In the genomic region with DNA sequence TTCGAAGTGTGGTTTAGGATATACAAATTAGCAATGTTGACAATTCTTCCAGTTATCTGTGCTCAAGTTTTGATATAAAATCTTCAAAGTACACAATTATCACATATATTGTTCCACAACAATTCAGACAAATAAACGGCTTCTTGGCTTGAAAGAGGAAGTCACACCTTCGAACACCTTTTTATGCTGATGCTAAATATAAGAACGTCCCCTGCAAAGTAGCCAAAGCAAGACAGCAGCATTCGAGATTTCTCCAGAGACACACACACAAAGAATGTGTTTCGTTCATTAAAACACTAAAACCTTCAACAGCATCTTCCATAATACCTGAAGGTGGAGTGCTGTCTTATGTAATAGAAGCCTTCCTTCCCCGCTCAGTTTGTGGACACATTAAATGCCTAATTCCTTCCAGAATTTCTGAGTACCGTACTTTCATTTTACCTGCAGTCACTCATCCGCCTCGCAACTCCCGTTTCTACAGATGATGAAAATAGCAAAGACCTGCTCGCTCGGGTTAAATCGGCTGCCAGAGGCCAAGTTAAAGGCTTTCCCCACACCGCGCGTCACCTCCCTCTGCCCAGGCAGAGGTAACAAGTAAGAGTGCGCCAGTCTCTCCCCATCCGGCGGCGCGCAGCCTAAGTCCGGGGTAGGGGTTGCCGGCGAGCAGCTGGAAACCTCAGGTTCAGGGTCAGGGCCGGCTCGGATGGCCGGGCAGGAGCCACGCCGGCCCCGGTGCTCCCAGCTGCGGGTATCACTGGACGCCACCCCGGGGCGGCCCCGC, we compare ENCODE assay signal across 8 cellular contexts. TPM values are rescaled to one million over a fixed set of nuclear protein-coding genes. Genes with fewer than 3 reads are reported as not detected.
DNase-seq lines count a peak whose midpoint lies in the region; ATAC-seq and TF ChIP-seq lines count a peak whose summit lies in the region.

No MANE protein-coding gene starts in this region.

- H3K4me3 ChIP-seq in cardiac muscle cell, result peak overlapping the region; percentile 88
- peak overlapping the region; percentile 87 for H3K4me3 ChIP-seq in trophoblast cell (ENCODE audit: low read depth, low read length)

- H3K9me3 ChIP-seq in cardiac muscle cell (ENCODE audit: low read depth), result no peaks in the 10 kb centered on the region
- no peaks in the 10 kb centered on the region for H3K9me3 ChIP-seq in trophoblast cell (ENCODE audit: insufficient read depth, low read depth, low read length)

- H3K14ac ChIP-seq in trophoblast cell (ENCODE audit: low read length), result peak overlapping the region; percentile 20

- no peak overlapping the region for H2BK5ac ChIP-seq in trophoblast cell (ENCODE audit: low read depth, low read length, poor library complexity)

- no peak overlapping the region for H4K12ac ChIP-seq in trophoblast cell (ENCODE audit: low read depth, low read length)

- peak overlapping the region; percentile 96 for H3K4me2 ChIP-seq in trophoblast cell (ENCODE audit: low read length)

- no peak overlapping the region for H2BK120ac ChIP-seq in trophoblast cell (ENCODE audit: insufficient read depth, low read length, poor library complexity)

- H3K27ac ChIP-seq in cardiac muscle cell (no peak overlapping the region), trophoblast cell (ENCODE audit: low read depth, low read length) (no peak overlapping the region)

- peak overlapping the region; percentile 41 for H3K9ac ChIP-seq in trophoblast cell (ENCODE audit: low read length)

- H2BK12ac ChIP-seq in trophoblast cell (ENCODE audit: low read length), result no peak overlapping the region

- H3K27me3 ChIP-seq in cardiac muscle cell, result peaks cover 9% of the 10 kb centered on the region
- no peaks in the 10 kb centered on the region for H3K27me3 ChIP-seq in trophoblast cell (ENCODE audit: insufficient read depth, low read length)

- peaks cover 3% of the 10 kb centered on the region for H3K79me1 ChIP-seq in trophoblast cell (ENCODE audit: low read length)

- H3K4me1 ChIP-seq in cardiac muscle cell (ENCODE audit: low read depth) (peaks cover 5% of the 10 kb centered on the region), trophoblast cell (ENCODE audit: control insufficient read depth in 1 of 2, insufficient read depth in 2 of 2, low read length in 2 of 2) (peaks cover 0 to 2% of the 10 kb centered on the region in 2 experiments)

- H3K23ac ChIP-seq in trophoblast cell (ENCODE audit: low read length), result no peak overlapping the region

- H4K91ac ChIP-seq in trophoblast cell (ENCODE audit: low read depth, low read length), result peak overlapping the region; percentile 48

- WGBS in trophoblast cell (ENCODE audit: extremely low coverage, insufficient coverage, insufficient read length), result no CpG with 5 or more reads among the region's 36 CpGs

- peaks cover 3% of the 10 kb centered on the region for H3K79me2 ChIP-seq in trophoblast cell (ENCODE audit: control insufficient read depth, insufficient read depth, low read length, poor library complexity)

- H3K36me3 ChIP-seq in cardiac muscle cell (no peaks in the 10 kb centered on the region), trophoblast cell (ENCODE audit: control insufficient read depth in 1 of 2, insufficient read depth in 2 of 2, low read length in 2 of 2) (no peaks in the 10 kb centered on the region)

- H4K8ac ChIP-seq in trophoblast cell (ENCODE audit: low read depth, low read length), result no peak overlapping the region

- no peak overlapping the region for H3K4ac ChIP-seq in trophoblast cell (ENCODE audit: low read depth, low read length)

- no peak for TF ChIP-seq CTCF in cardiac muscle cell (IDR thresholded peaks at IDR 0.05; ENCODE audit: low read depth, low read length)

- no peak overlapping the region for H2AK5ac ChIP-seq in trophoblast cell (ENCODE audit: low read length)

- peak; percentile 54 for ATAC-seq in HG02885 (IDR thresholded peaks at IDR 0.05; ENCODE audit: poor library complexity, unreplicated experiment)

- peak overlapping the region; percentile 11 for H2AFZ ChIP-seq in trophoblast cell (ENCODE audit: insufficient read depth, low read length, poor library complexity)

- peak; percentile 70 for DNase-seq in activated effector memory CD4-positive, alpha-beta T cell treated with anti-CD3 and anti-CD28 coated beads, Interleukin-2, amount 50 U/mL, for 16 hours
- DNase-seq in activated effector memory CD4-positive, alpha-beta T cell treated with Interleukin-2 at 50 U/mL for 16 hours, result no peak
- DNase-seq in NCI-H82 treated with DMSO at 0.1 percent for 48 hours (lab: John Stamatoyannopoulos, UW; ENCODE audit: unreplicated experiment), result peak; percentile 25
- peak; percentile 9 to 44 (median 14) for DNase-seq in activated naive CD4-positive, alpha-beta T cell (lab: John Stamatoyannopoulos, UW)
- peak; percentile 46 to 71 for DNase-seq in cardiac muscle cell (ENCODE audit: low read depth in 1 of 2, low spot score in 1 of 2)
- peak; percentile 48 to 58 for DNase-seq in trophoblast cell
- no peak for DNase-seq in GOT3 (lab: John Stamatoyannopoulos, UW)

- H3K18ac ChIP-seq in trophoblast cell (ENCODE audit: low read length), result no peak overlapping the region

RNA-seq across cellular contexts. Expression of a gene that starts 0.8 kb away (rescaled TPM):
- 18.3 and 22.2 TPM in 2 replicates for total RNA-seq in cardiac muscle cell
- 41.2 and 44.3 TPM in 2 replicates for polyA plus RNA-seq in cardiac muscle cell
- 169 and 186 TPM in 2 replicates for polyA plus RNA-seq in trophoblast cell (2013)

Comparison
In these comparisons a context has a peak if more than half of its experiments do, and no peak if none do; other contexts are left out.
1. DNase-seq: peak in activated effector memory CD4-positive, alpha-beta T cell treated with anti-CD3 and anti-CD28 coated beads, Interleukin-2, amount 50 U/mL, for 16 hours (single experiment), NCI-H82 treated with DMSO at 0.1 percent for 48 hours (single experiment), activated naive CD4-positive, alpha-beta T cell (4 of 4), cardiac muscle cell (2 of 2) and trophoblast cell (2 of 2); none in activated effector memory CD4-positive, alpha-beta T cell treated with Interleukin-2 at 50 U/mL for 16 hours (single experiment) and GOT3 (single experiment).